In genomic region chr12:50127546-50127945, GRCh38 we compare ENCODE assay signal across 1 cellular context.
TF ChIP-seq lines count a peak whose summit lies in the region.

No MANE protein-coding gene starts in this region.

TF ChIP-seq in K562, 482 proteins besides CTCF, POLR2A, EP300 and RAD21:
- no peak for TF ChIP-seq HES1 (IDR thresholded peaks at IDR 0.05; ENCODE audit: low read depth)
- no peak for TF ChIP-seq MITF (IDR thresholded peaks at IDR 0.05)
- TF ChIP-seq EP400 (IDR thresholded peaks at IDR 0.05), result no peak
- TF ChIP-seq ZSCAN32 (CRISPR knock-in tag; IDR thresholded peaks at IDR 0.05), result no peak
- no peak for TF ChIP-seq SMARCE1 (IDR thresholded peaks at IDR 0.05)
- no peak for TF ChIP-seq TEAD4 (IDR thresholded peaks at IDR 0.05; ENCODE audit: low read length)
- no peak for TF ChIP-seq TEAD4 (CRISPR knock-in tag; IDR thresholded peaks at IDR 0.05; ENCODE audit: borderline replicate concordance)
- no peak for TF ChIP-seq ZNF766 (CRISPR knock-in tag; conservative IDR thresholded peaks at IDR 0.05)
- TF ChIP-seq PPARD (CRISPR knock-in tag; IDR thresholded peaks at IDR 0.05), result no peak
- TF ChIP-seq ELK1 (CRISPR knock-in tag; IDR thresholded peaks at IDR 0.05), result no peak
